Comparison of ENCODE assay signal across 3 cellular contexts in the genomic region with DNA sequence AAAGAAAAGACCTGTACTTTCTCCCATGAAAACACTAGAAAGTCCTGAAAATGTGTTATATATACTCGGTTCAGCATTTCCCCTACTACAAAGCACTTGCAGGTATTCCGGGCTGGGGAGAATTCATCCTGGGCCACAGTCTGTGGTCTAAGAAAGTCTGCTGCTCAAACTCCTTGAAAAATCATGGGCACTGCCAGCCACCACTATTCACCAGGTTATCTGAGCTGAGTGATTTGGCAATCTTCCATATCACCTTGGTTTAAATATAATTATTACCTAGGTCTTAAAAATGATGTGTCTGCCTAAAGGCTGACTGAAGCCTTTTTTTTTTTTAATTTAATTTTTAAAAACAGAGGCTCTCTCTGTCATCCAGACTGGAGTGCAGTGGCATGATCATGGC.
TF ChIP-seq lines count a peak whose summit lies in the region.

No MANE protein-coding gene starts in this region.

TF ChIP-seq in SK-N-SH, 30 proteins besides CTCF, POLR2A, EP300 and RAD21:
- TF ChIP-seq, protein P1, sequence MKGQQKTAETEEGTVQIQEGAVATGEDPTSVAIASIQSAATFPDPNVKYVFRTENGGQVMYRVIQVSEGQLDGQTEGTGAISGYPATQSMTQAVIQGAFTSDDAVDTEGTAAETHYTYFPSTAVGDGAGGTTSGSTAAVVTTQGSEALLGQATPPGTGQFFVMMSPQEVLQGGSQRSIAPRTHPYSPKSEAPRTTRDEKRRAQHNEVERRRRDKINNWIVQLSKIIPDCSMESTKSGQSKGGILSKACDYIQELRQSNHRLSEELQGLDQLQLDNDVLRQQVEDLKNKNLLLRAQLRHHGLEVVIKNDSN (IDR thresholded peaks at IDR 0.05; ENCODE audit: borderline replicate concordance, low read depth): no peak
- TF ChIP-seq, protein P2, sequence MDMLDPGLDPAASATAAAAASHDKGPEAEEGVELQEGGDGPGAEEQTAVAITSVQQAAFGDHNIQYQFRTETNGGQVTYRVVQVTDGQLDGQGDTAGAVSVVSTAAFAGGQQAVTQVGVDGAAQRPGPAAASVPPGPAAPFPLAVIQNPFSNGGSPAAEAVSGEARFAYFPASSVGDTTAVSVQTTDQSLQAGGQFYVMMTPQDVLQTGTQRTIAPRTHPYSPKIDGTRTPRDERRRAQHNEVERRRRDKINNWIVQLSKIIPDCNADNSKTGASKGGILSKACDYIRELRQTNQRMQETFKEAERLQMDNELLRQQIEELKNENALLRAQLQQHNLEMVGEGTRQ (IDR thresholded peaks at IDR 0.05; ENCODE audit: borderline replicate concordance, low read depth, low read length): no peak
- TF ChIP-seq SIN3A (IDR thresholded peaks at IDR 0.05; ENCODE audit: borderline replicate concordance, low read depth, low read length): no peak
- no peak for TF ChIP-seq EZH2phosphoT487 (IDR thresholded peaks at IDR 0.05; ENCODE audit: borderline replicate concordance, low read depth)
- TF ChIP-seq MXI1 (IDR thresholded peaks at IDR 0.05; ENCODE audit: low read depth, low read length): no peak
- no peak for TF ChIP-seq GABPA (IDR thresholded peaks at IDR 0.05; ENCODE audit: low read depth)
- TF ChIP-seq, protein P3, sequence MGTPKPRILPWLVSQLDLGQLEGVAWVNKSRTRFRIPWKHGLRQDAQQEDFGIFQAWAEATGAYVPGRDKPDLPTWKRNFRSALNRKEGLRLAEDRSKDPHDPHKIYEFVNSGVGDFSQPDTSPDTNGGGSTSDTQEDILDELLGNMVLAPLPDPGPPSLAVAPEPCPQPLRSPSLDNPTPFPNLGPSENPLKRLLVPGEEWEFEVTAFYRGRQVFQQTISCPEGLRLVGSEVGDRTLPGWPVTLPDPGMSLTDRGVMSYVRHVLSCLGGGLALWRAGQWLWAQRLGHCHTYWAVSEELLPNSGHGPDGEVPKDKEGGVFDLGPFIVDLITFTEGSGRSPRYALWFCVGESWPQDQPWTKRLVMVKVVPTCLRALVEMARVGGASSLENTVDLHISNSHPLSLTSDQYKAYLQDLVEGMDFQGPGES (IDR thresholded peaks at IDR 0.05; ENCODE audit: low read depth, low read length): no peak
- no peak for TF ChIP-seq GATA2 (CRISPR knock-in tag; IDR thresholded peaks at IDR 0.05)
- TF ChIP-seq TEAD4 (IDR thresholded peaks at IDR 0.05; ENCODE audit: borderline replicate concordance, insufficient read depth): no peak
- no peak for TF ChIP-seq TAF1 (IDR thresholded peaks at IDR 0.05; ENCODE audit: borderline replicate concordance, low read depth, low read length)
- TF ChIP-seq RFX5 (IDR thresholded peaks at IDR 0.05; ENCODE audit: low read length): no peak
- TF ChIP-seq, protein P4, sequence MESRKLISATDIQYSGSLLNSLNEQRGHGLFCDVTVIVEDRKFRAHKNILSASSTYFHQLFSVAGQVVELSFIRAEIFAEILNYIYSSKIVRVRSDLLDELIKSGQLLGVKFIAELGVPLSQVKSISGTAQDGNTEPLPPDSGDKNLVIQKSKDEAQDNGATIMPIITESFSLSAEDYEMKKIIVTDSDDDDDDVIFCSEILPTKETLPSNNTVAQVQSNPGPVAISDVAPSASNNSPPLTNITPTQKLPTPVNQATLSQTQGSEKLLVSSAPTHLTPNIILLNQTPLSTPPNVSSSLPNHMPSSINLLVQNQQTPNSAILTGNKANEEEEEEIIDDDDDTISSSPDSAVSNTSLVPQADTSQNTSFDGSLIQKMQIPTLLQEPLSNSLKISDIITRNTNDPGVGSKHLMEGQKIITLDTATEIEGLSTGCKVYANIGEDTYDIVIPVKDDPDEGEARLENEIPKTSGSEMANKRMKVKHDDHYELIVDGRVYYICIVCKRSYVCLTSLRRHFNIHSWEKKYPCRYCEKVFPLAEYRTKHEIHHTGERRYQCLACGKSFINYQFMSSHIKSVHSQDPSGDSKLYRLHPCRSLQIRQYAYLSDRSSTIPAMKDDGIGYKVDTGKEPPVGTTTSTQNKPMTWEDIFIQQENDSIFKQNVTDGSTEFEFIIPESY (IDR thresholded peaks at IDR 0.05; ENCODE audit: borderline replicate concordance, low read depth): no peak
- TF ChIP-seq ELF1 (IDR thresholded peaks at IDR 0.05): no peak
- TF ChIP-seq POLR2AphosphoS5 (IDR thresholded peaks at IDR 0.05; ENCODE audit: low read depth, low read length): no peak
- TF ChIP-seq RCOR1 (IDR thresholded peaks at IDR 0.05; ENCODE audit: low read length): no peak

TF ChIP-seq in SK-N-SH treated with all-trans-retinoic acid at 6 μM for 48 hours, 23 proteins besides CTCF, POLR2A, EP300 and RAD21:
- TF ChIP-seq PPARA (CRISPR knock-in tag; IDR thresholded peaks at IDR 0.05; ENCODE audit: borderline replicate concordance) (no peak), GLIS3 (CRISPR knock-in tag; IDR thresholded peaks at IDR 0.05) (no peak), ESRRG (CRISPR knock-in tag; IDR thresholded peaks at IDR 0.05) (no peak), RARB (CRISPR knock-in tag; IDR thresholded peaks at IDR 0.05) (no peak), ZC3H10 (CRISPR knock-in tag; IDR thresholded peaks at IDR 0.05) (no peak)
- TF ChIP-seq, protein P5, sequence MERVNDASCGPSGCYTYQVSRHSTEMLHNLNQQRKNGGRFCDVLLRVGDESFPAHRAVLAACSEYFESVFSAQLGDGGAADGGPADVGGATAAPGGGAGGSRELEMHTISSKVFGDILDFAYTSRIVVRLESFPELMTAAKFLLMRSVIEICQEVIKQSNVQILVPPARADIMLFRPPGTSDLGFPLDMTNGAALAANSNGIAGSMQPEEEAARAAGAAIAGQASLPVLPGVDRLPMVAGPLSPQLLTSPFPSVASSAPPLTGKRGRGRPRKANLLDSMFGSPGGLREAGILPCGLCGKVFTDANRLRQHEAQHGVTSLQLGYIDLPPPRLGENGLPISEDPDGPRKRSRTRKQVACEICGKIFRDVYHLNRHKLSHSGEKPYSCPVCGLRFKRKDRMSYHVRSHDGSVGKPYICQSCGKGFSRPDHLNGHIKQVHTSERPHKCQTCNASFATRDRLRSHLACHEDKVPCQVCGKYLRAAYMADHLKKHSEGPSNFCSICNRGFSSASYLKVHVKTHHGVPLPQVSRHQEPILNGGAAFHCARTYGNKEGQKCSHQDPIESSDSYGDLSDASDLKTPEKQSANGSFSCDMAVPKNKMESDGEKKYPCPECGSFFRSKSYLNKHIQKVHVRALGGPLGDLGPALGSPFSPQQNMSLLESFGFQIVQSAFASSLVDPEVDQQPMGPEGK (CRISPR knock-in tag; IDR thresholded peaks at IDR 0.05; ENCODE audit: borderline replicate concordance): no peak
- TF ChIP-seq, protein P6, sequence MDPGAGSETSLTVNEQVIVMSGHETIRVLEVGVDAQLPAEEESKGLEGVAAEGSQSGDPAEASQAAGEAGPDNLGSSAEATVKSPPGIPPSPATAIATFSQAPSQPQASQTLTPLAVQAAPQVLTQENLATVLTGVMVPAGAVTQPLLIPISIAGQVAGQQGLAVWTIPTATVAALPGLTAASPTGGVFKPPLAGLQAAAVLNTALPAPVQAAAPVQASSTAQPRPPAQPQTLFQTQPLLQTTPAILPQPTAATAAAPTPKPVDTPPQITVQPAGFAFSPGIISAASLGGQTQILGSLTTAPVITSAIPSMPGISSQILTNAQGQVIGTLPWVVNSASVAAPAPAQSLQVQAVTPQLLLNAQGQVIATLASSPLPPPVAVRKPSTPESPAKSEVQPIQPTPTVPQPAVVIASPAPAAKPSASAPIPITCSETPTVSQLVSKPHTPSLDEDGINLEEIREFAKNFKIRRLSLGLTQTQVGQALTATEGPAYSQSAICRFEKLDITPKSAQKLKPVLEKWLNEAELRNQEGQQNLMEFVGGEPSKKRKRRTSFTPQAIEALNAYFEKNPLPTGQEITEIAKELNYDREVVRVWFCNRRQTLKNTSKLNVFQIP (CRISPR knock-in tag; IDR thresholded peaks at IDR 0.05; ENCODE audit: borderline replicate concordance, low read depth): no peak
TF ChIP-seq in SK-N-SH treated with all-trans-retinoic acid at 6 μM for 48 hours: peak in this region for 0.

TF ChIP-seq in GM23338, 12 proteins besides CTCF, POLR2A, EP300 and RAD21:
- TF ChIP-seq STAT1 (IDR thresholded peaks at IDR 0.05; ENCODE audit: unreplicated experiment): no peak
- TF ChIP-seq, protein P7, sequence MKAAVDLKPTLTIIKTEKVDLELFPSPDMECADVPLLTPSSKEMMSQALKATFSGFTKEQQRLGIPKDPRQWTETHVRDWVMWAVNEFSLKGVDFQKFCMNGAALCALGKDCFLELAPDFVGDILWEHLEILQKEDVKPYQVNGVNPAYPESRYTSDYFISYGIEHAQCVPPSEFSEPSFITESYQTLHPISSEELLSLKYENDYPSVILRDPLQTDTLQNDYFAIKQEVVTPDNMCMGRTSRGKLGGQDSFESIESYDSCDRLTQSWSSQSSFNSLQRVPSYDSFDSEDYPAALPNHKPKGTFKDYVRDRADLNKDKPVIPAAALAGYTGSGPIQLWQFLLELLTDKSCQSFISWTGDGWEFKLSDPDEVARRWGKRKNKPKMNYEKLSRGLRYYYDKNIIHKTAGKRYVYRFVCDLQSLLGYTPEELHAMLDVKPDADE (IDR thresholded peaks at IDR 0.05): no peak
- no peak for TF ChIP-seq ZNF331 (CRISPR knock-in tag; IDR thresholded peaks at IDR 0.05; ENCODE audit: low read depth)
- no peak for TF ChIP-seq NANOG (IDR thresholded peaks at IDR 0.05; ENCODE audit: borderline replicate concordance)
- TF ChIP-seq, protein P8, sequence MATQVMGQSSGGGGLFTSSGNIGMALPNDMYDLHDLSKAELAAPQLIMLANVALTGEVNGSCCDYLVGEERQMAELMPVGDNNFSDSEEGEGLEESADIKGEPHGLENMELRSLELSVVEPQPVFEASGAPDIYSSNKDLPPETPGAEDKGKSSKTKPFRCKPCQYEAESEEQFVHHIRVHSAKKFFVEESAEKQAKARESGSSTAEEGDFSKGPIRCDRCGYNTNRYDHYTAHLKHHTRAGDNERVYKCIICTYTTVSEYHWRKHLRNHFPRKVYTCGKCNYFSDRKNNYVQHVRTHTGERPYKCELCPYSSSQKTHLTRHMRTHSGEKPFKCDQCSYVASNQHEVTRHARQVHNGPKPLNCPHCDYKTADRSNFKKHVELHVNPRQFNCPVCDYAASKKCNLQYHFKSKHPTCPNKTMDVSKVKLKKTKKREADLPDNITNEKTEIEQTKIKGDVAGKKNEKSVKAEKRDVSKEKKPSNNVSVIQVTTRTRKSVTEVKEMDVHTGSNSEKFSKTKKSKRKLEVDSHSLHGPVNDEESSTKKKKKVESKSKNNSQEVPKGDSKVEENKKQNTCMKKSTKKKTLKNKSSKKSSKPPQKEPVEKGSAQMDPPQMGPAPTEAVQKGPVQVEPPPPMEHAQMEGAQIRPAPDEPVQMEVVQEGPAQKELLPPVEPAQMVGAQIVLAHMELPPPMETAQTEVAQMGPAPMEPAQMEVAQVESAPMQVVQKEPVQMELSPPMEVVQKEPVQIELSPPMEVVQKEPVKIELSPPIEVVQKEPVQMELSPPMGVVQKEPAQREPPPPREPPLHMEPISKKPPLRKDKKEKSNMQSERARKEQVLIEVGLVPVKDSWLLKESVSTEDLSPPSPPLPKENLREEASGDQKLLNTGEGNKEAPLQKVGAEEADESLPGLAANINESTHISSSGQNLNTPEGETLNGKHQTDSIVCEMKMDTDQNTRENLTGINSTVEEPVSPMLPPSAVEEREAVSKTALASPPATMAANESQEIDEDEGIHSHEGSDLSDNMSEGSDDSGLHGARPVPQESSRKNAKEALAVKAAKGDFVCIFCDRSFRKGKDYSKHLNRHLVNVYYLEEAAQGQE (IDR thresholded peaks at IDR 0.05; ENCODE audit: unreplicated experiment): no peak
- TF ChIP-seq EZH2 (IDR thresholded peaks at IDR 0.05; ENCODE audit: low read depth, unreplicated experiment): no peak
- TF ChIP-seq, protein P9, sequence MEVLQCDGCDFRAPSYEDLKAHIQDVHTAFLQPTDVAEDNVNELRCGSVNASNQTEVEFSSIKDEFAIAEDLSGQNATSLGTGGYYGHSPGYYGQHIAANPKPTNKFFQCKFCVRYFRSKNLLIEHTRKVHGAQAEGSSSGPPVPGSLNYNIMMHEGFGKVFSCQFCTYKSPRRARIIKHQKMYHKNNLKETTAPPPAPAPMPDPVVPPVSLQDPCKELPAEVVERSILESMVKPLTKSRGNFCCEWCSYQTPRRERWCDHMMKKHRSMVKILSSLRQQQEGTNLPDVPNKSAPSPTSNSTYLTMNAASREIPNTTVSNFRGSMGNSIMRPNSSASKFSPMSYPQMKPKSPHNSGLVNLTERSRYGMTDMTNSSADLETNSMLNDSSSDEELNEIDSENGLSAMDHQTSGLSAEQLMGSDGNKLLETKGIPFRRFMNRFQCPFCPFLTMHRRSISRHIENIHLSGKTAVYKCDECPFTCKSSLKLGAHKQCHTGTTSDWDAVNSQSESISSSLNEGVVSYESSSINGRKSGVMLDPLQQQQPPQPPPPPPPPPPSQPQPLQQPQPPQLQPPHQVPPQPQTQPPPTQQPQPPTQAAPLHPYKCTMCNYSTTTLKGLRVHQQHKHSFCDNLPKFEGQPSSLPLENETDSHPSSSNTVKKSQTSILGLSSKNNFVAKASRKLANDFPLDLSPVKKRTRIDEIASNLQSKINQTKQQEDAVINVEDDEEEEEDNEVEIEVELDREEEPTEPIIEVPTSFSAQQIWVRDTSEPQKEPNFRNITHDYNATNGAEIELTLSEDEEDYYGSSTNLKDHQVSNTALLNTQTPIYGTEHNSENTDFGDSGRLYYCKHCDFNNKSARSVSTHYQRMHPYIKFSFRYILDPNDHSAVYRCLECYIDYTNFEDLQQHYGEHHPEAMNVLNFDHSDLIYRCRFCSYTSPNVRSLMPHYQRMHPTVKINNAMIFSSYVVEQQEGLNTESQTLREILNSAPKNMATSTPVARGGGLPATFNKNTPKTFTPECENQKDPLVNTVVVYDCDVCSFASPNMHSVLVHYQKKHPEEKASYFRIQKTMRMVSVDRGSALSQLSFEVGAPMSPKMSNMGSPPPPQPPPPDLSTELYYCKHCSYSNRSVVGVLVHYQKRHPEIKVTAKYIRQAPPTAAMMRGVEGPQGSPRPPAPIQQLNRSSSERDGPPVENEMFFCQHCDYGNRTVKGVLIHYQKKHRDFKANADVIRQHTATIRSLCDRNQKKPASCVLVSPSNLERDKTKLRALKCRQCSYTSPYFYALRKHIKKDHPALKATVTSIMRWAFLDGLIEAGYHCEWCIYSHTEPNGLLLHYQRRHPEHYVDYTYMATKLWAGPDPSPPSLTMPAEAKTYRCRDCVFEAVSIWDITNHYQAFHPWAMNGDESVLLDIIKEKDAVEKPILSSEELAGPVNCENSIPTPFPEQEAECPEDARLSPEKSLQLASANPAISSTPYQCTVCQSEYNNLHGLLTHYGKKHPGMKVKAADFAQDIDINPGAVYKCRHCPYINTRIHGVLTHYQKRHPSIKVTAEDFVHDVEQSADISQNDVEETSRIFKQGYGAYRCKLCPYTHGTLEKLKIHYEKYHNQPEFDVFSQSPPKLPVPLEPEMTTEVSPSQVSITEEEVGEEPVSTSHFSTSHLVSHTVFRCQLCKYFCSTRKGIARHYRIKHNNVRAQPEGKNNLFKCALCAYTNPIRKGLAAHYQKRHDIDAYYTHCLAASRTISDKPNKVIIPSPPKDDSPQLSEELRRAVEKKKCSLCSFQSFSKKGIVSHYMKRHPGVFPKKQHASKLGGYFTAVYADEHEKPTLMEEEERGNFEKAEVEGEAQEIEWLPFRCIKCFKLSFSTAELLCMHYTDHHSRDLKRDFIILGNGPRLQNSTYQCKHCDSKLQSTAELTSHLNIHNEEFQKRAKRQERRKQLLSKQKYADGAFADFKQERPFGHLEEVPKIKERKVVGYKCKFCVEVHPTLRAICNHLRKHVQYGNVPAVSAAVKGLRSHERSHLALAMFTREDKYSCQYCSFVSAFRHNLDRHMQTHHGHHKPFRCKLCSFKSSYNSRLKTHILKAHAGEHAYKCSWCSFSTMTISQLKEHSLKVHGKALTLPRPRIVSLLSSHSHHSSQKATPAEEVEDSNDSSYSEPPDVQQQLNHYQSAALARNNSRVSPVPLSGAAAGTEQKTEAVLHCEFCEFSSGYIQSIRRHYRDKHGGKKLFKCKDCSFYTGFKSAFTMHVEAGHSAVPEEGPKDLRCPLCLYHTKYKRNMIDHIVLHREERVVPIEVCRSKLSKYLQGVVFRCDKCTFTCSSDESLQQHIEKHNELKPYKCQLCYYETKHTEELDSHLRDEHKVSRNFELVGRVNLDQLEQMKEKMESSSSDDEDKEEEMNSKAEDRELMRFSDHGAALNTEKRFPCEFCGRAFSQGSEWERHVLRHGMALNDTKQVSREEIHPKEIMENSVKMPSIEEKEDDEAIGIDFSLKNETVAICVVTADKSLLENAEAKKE (CRISPR knock-in tag; IDR thresholded peaks at IDR 0.05): no peak
- TF ChIP-seq POLR2AphosphoS5 (IDR thresholded peaks at IDR 0.05; ENCODE audit: low read depth): no peak
- TF ChIP-seq CREB1 (CRISPR knock-in tag; IDR thresholded peaks at IDR 0.05; ENCODE audit: low read depth): no peak
- no peak for TF ChIP-seq JUNB (IDR thresholded peaks at IDR 0.05; ENCODE audit: unreplicated experiment)
- no peak for TF ChIP-seq ZNF114 (CRISPR knock-in tag; IDR thresholded peaks at IDR 0.05)
- no peak for TF ChIP-seq EZH2phosphoT487 (IDR thresholded peaks at IDR 0.05; ENCODE audit: unreplicated experiment)
